ENCODE assay signal across 1 cellular context in the genomic region with DNA sequence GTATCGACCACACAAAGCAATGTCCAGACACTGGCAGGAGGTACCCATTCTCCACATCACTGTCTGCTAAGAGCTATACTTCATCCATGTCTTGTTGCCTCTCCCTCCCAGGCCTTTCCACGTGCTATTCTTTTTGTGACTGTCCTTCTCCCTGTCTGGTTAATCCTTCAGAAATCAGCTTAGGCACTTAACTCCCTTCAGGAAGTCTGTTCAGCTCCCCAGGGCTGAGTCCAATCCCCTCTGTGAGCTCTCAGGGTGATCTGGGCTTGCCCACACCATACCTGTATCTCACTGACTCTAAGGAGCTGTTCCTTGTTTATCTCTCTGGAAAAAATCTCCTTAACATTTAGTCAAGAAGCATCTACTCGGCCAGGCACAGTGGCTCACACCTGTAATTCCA.
A peak's percentile ranks its signal among the peaks of the same experiment; 100 is the strongest.
TF ChIP-seq lines count a peak whose summit lies in the region.

No MANE protein-coding gene starts in this region.

TF ChIP-seq in GM12878, 131 proteins besides CTCF, POLR2A, EP300 and RAD21:
- TF ChIP-seq PML (IDR thresholded peaks at IDR 0.05; ENCODE audit: low read length) (0 out of 2 replicates have a peak, but pooled peaks have one; percentile 14), SUPT20H (IDR thresholded peaks at IDR 0.05; ENCODE audit: borderline replicate concordance, control insufficient read depth, low read depth, low read length) (no peak)
